Comparison of ENCODE assay signal across 8 cellular contexts in genomic region chr21:17612565-17613241, GRCh38. TPM values are rescaled to one million over a fixed set of nuclear protein-coding genes. Genes with fewer than 3 reads are reported as not detected.
DNase-seq lines count a peak whose midpoint lies in the region; ATAC-seq and TF ChIP-seq lines count a peak whose summit lies in the region.

Gene BTG3, minus strand, starts transcription at chr21:17612901. Its CDS starts 3,757 bp downstream, at chr21:17609144.

- H3K27ac Mint-ChIP-seq in activated T-cell treated with anti-CD3 and anti-CD28 coated beads, Interleukin-2, amount 50 U/mL, for 24 hours: peak within 1 kb of the TSS; percentile 96

- H3K9ac ChIP-seq in PC-3 (ENCODE audit: low read length): peak within 1 kb of the TSS; percentile 38

- TF ChIP-seq CTCF in PC-3 (conservative IDR thresholded peaks at IDR 0.05; ENCODE audit: low read depth, low read length): no peak
- TF ChIP-seq CTCF in esophagus muscularis mucosa (IDR thresholded peaks at IDR 0.05): no peak

- peak within 1 kb of the TSS; percentile 85 for H3K4me3 Mint-ChIP-seq in activated T-cell treated with anti-CD3 and anti-CD28 coated beads, Interleukin-2, amount 50 U/mL, for 24 hours

- TF ChIP-seq EP300 in esophagus muscularis mucosa (IDR thresholded peaks at IDR 0.05): no peak

- H3K4me2 ChIP-seq in PC-3 (ENCODE audit: low read length): peak within 1 kb of the TSS; percentile 84

- WGBS in esophagus muscularis mucosa: 2% methylated on average over 21 of the region's 102 CpGs

- H3K9me3 Mint-ChIP-seq in activated T-cell treated with anti-CD3 and anti-CD28 coated beads, Interleukin-2, amount 50 U/mL, for 24 hours: no peaks in the 10 kb centered on the region

- H3K4me1 ChIP-seq in PC-3 (ENCODE audit: insufficient read depth, low read length) (peaks cover 20% of the 10 kb centered on the region), esophagus muscularis mucosa (peaks cover 7 to 24% (median 19%) of the 10 kb centered on the region in 4 donors)

- H3K27me3 ChIP-seq in PC-3 (ENCODE audit: low read length) (no peaks in the 10 kb centered on the region; the same call in 1 of the 2 replicates), esophagus muscularis mucosa (no peaks in the 10 kb centered on the region)

- peaks cover 42% of the 10 kb centered on the region for H3K36me3 Mint-ChIP-seq in activated T-cell treated with anti-CD3 and anti-CD28 coated beads, Interleukin-2, amount 50 U/mL, for 24 hours (ENCODE audit: low read depth)

- peak; percentile 87 for TF ChIP-seq POLR2A in esophagus muscularis mucosa (IDR thresholded peaks at IDR 0.05; ENCODE audit: low read depth)

- in situ Hi-C loops in Caki2 (cut with HindIII; ENCODE audit: low pct_unique_long_range_greater_than_20kb, low sequenced_read_pairs): no loop called here

- H3K4me3 ChIP-seq in PC-3 (ENCODE audit: low read length) (peak within 1 kb of the TSS; percentile 69), esophagus muscularis mucosa (peak within 1 kb of the TSS; percentile 90 to 92 (median 92))

- peak within 1 kb of the TSS; percentile 73 for H2AFZ ChIP-seq in PC-3 (ENCODE audit: low read length)

- peak; percentile 78 for DNase-seq in Caki2 (ENCODE audit: low read depth)
- DNase-seq in HPDE6-E6E7 (ENCODE audit: extremely low spot score): peak; percentile 49
- peak; percentile 50 for DNase-seq in PC-3
- DNase-seq in activated T-cell treated with anti-CD3 and anti-CD28 coated beads, Interleukin-2, amount 50 U/mL, for 24 hours: peak; percentile 86
- DNase-seq in esophagus muscularis mucosa (ENCODE audit: extremely low spot score): no peak
- peak; percentile 81 for DNase-seq in myocyte (ENCODE audit: low read depth)
- DNase-seq in stimulated activated CD8-positive, alpha-beta memory T cell treated with anti-CD3 and anti-CD28 coated beads, Interleukin-7, amount 100 ng/mL, for 4 hours (ENCODE audit: low read depth in 2 of 2): peak; percentile 58 to 81

- H3K9me2 ChIP-seq in PC-3 (replicated peaks; ENCODE audit: low read length): no peaks in the 10 kb centered on the region

- no peaks in the 10 kb centered on the region for H4K20me1 ChIP-seq in PC-3 (ENCODE audit: low read length)

- POLR2A ChIA-PET in PC-3 (lab: Charles Lee; ENCODE audit: unreplicated experiment): no interaction called here

- H3K79me2 ChIP-seq in PC-3 (ENCODE audit: low read length): peaks cover 22% of the 10 kb centered on the region

- H3K27ac ChIP-seq in PC-3 (ENCODE audit: low read length): peak within 1 kb of the TSS; percentile 12
- H3K27ac ChIP-seq in esophagus muscularis mucosa (replicated peaks in 1 of 4): peak within 1 kb of the TSS; percentile 91 to 94 (median 92)

- intact Hi-C loops in PC-3 (cut with micrococcal nuclease) (no loop called here), esophagus muscularis mucosa (cut with DNase I) (loop anchor here (10.0 kb wide), 1 partner anchor 212 kb away; no protein-coding TSS in a partner anchor)

- no peaks in the 10 kb centered on the region for H3F3A ChIP-seq in PC-3 (ENCODE audit: low read length, unreplicated experiment)

- peaks cover 44% of the 10 kb centered on the region for H3K4me1 Mint-ChIP-seq in activated T-cell treated with anti-CD3 and anti-CD28 coated beads, Interleukin-2, amount 50 U/mL, for 24 hours (ENCODE audit: low read depth)

- H3K9me3 ChIP-seq in PC-3 (ENCODE audit: low read length): no peaks in the 10 kb centered on the region
- H3K9me3 ChIP-seq in esophagus muscularis mucosa: no peaks in the 10 kb centered on the region

- CTCF ChIA-PET in PC-3 (lab: Charles Lee): no interaction called here

- H3K36me3 ChIP-seq in PC-3 (ENCODE audit: low read depth, low read length) (no peaks in the 10 kb centered on the region), esophagus muscularis mucosa (peaks cover 0 to 9% (median 2%) of the 10 kb centered on the region in 4 donors)

- H3K27me3 Mint-ChIP-seq in activated T-cell treated with anti-CD3 and anti-CD28 coated beads, Interleukin-2, amount 50 U/mL, for 24 hours: no peaks in the 10 kb centered on the region

- ATAC-seq in GM19467 (IDR thresholded peaks at IDR 0.05; ENCODE audit: unreplicated experiment) (peak; percentile 76), PC-3 (peak; percentile 37)

- no TSS peak for BruUV-seq in PC-3 (replicated peaks; lab: Mats Ljungman, UMichigan)

RNA-seq across cellular contexts. Expression of gene BTG3, which starts in this region (rescaled TPM):
- total RNA-seq in Caki2 (2014; rRNA removed; shearing (Covaris generic); ENCODE audit: low replicate concordance): 50.6 and 120 TPM in 2 replicates
- 7.1 and 11.9 TPM in 2 replicates for total RNA-seq in PC-3 (2014; rRNA removed)
- total RNA-seq in esophagus muscularis mucosa: 10 to 100 TPM; 17.2 to 44.2 (median 34.1) TPM
- total RNA-seq in myocyte: 20.0 and 32.3 TPM in 2 replicates
- 12.1 TPM for polyA plus RNA-seq in myocyte (2012)
